ENCODE assay signal across 8 cellular contexts in genomic region chr17:44775838-44776621, GRCh38. TPM values are rescaled to one million over a fixed set of nuclear protein-coding genes. Genes with fewer than 3 reads are reported as not detected.
DNase-seq lines count a peak whose midpoint lies in the region; ATAC-seq and TF ChIP-seq lines count a peak whose summit lies in the region.

No MANE protein-coding gene starts in this region.

- no peak overlapping the region for H2BK120ac ChIP-seq in trophoblast cell (ENCODE audit: insufficient read depth, low read length, poor library complexity)

- no peak overlapping the region for H2BK5ac ChIP-seq in trophoblast cell (ENCODE audit: low read depth, low read length, poor library complexity)

- peak overlapping the region; percentile 32 for H2AFZ ChIP-seq in trophoblast cell (ENCODE audit: insufficient read depth, low read length, poor library complexity)

- H3K18ac ChIP-seq in trophoblast cell (ENCODE audit: low read length), result no peak overlapping the region

- H3K27ac ChIP-seq in VCaP, result peak overlapping the region; percentile 79
- no peak overlapping the region for H3K27ac ChIP-seq in trophoblast cell (ENCODE audit: low read depth, low read length)
- no peak overlapping the region for H3K27ac ChIP-seq in adrenal gland

- peak overlapping the region; percentile 93 for H3K4me2 ChIP-seq in trophoblast cell (ENCODE audit: low read length)

- peaks cover 2% of the 10 kb centered on the region for H3K27me3 ChIP-seq in trophoblast cell (ENCODE audit: insufficient read depth, low read length)
- peaks cover 15% of the 10 kb centered on the region for H3K27me3 ChIP-seq in adrenal gland

- H3K9ac ChIP-seq in trophoblast cell (ENCODE audit: low read length), result peak overlapping the region; percentile 15

- H2AK5ac ChIP-seq in trophoblast cell (ENCODE audit: low read length), result no peak overlapping the region

- no peak overlapping the region for H4K91ac ChIP-seq in trophoblast cell (ENCODE audit: low read depth, low read length)

- H3K36me3 ChIP-seq in trophoblast cell (ENCODE audit: control insufficient read depth in 1 of 2, insufficient read depth in 2 of 2, low read length in 2 of 2), result no peaks in the 10 kb centered on the region
- no peaks in the 10 kb centered on the region for H3K36me3 ChIP-seq in adrenal gland (replicated peaks in 1 of 2)

- no peak for TF ChIP-seq POLR2A in adrenal gland (IDR thresholded peaks at IDR 0.05)

- no peaks in the 10 kb centered on the region for H3K9me3 ChIP-seq in trophoblast cell (ENCODE audit: insufficient read depth, low read depth, low read length)
- no peaks in the 10 kb centered on the region for H3K9me3 ChIP-seq in adrenal gland (replicated peaks in 1 of 3)

- TF ChIP-seq CTCF in GM12875 (IDR thresholded peaks at IDR 0.05; ENCODE audit: borderline replicate concordance, insufficient read depth, low read depth, low read length) (no peak), VCaP (conservative IDR thresholded peaks at IDR 0.05) (no peak), adrenal gland (IDR thresholded peaks at IDR 0.05) (no peak)

- H4K12ac ChIP-seq in trophoblast cell (ENCODE audit: low read depth, low read length), result no peak overlapping the region

- H3K23ac ChIP-seq in trophoblast cell (ENCODE audit: low read length), result no peak overlapping the region

- DNase-seq in foreskin melanocyte, result peak; percentile 90
- DNase-seq in trophoblast cell, result no peak
- DNase-seq in GM19240 (ENCODE audit: insufficient read length, low spot score), result no peak
- DNase-seq in adrenal gland, result no peak

- no peak overlapping the region for H2BK12ac ChIP-seq in trophoblast cell (ENCODE audit: low read length)

- H3K79me1 ChIP-seq in trophoblast cell (ENCODE audit: low read length), result no peaks in the 10 kb centered on the region

- no peak overlapping the region for H3K14ac ChIP-seq in trophoblast cell (ENCODE audit: low read length)

- H3K4me3 ChIP-seq in GM12875 (ENCODE audit: low read depth, low read length) (peak overlapping the region; percentile 44), trophoblast cell (ENCODE audit: low read depth, low read length) (peak overlapping the region; percentile 67), adrenal gland (peak overlapping the region in 1 of 4 donors; percentile 53)

- no peaks in the 10 kb centered on the region for H3K79me2 ChIP-seq in trophoblast cell (ENCODE audit: control insufficient read depth, insufficient read depth, low read length, poor library complexity)

- no peak overlapping the region for H3K4ac ChIP-seq in trophoblast cell (ENCODE audit: low read depth, low read length)

- H3K4me1 ChIP-seq in trophoblast cell (ENCODE audit: control insufficient read depth in 1 of 2, insufficient read depth in 2 of 2, low read length in 2 of 2), result peaks cover 4 to 11% of the 10 kb centered on the region in 2 experiments
- peaks cover 11 to 15% of the 10 kb centered on the region in 2 donors for H3K4me1 ChIP-seq in adrenal gland (replicated peaks in 1 of 2)

- no peak overlapping the region for H4K8ac ChIP-seq in trophoblast cell (ENCODE audit: low read depth, low read length)

- intact Hi-C loops in adrenal gland (cut with DNase I), result loop anchor here in 1 of 2 donors (2.0 to 10.0 kb wide), 3 partner anchors 89 to 359 kb away; partner anchors contain the start of genes ACBD4 and PLCD3

- no CpG with 5 or more reads among the region's 43 CpGs for WGBS in trophoblast cell (ENCODE audit: extremely low coverage, insufficient coverage, insufficient read length)
- 9 to 28% (median 11%) methylated on average over 13 to 43 of the region's 43 CpGs for WGBS in adrenal gland, 4 donors

- peak; percentile 2 for ATAC-seq in HG02852 (IDR thresholded peaks at IDR 0.05; ENCODE audit: unreplicated experiment)
- no peak for ATAC-seq in GM18520 (IDR thresholded peaks at IDR 0.05; ENCODE audit: unreplicated experiment)

RNA-seq across cellular contexts. Expression of gene ADAM11, which starts 17.2 kb away (rescaled TPM):
- polyA plus RNA-seq in trophoblast cell (2013), result 0.34 and 0.47 TPM in 2 replicates
- total RNA-seq in adrenal gland, result under 1 TPM in 6 of 8 donors, not detected in 2; 0.19 to 0.50 (median 0.28) TPM
- polyA plus RNA-seq in adrenal gland, result under 1 TPM; 0.05 to 0.80 (median 0.57) TPM

RNA-seq across cellular contexts. Expression of gene GJC1, which starts 54.1 kb away (rescaled TPM):
- polyA plus RNA-seq in trophoblast cell (2013), result 17.0 and 18.0 TPM in 2 replicates
- 1 to 10 TPM in 6 of 8 donors, under 1 TPM in 2; 0.69 to 2.8 (median 2.4) TPM for total RNA-seq in adrenal gland
- polyA plus RNA-seq in adrenal gland, result 1 to 10 TPM; 1.0 to 1.5 (median 1.1) TPM
